Comparison of ENCODE assay signal across 26 cellular contexts in genomic region chr7:71775648-71776047, GRCh38.
"Had no signal": no experiment of that assay in that cellular context is flagged by ENCODE, and none has a peak within 500 bp of the region (broad histone marks: within the 10 kb centered on the region; RNA-seq: fewer than 3 reads in every experiment).

No MANE protein-coding gene starts in this region.

- H3K4me3 ChIP-seq: hepatocyte, smooth muscle cell, stomach, testis had no signal

- H3K27ac ChIP-seq: brain microvascular endothelial cell, hepatocyte, parathyroid adenoma, stomach, testis had no signal

- DNase-seq: activated B cell treated with CpG ODN at 0.5 μM for 24 hours; activated CD4-positive, alpha-beta T cell treated with anti-CD3 and anti-CD28 coated beads for 36 hours; activated CD4-positive, alpha-beta T cell treated with anti-CD3 and anti-CD28 coated beads, Interleukin-2, amount 50 U/mL, for 4 hours; activated CD8-positive, alpha-beta memory T cell treated with anti-CD3 and anti-CD28 coated beads for 24 hours; activated CD8-positive, alpha-beta memory T cell treated with anti-CD3 and anti-CD28 coated beads, Interleukin-2, amount 50 U/mL, for 4 hours; activated naive CD4-positive, alpha-beta T cell treated with anti-CD3 and anti-CD28 coated beads for 36 hours; activated T-cell treated with anti-CD3 and anti-CD28 coated beads, Interleukin-2, amount 50 U/mL, for 4 hours; amygdala; brain microvascular endothelial cell; effector CD4-positive, alpha-beta T cell; erythroblast; foreskin melanocyte; immature natural killer cell; left ventricle myocardium superior; nephron progenitor cell; stimulated activated CD4-positive, alpha-beta T cell treated with anti-CD3 and anti-CD28 coated beads, Interleukin-15, amount 100 ng/mL, for 24 hours; stomach; SW 1271; T-helper 17 cell; testis; trophoblast cell had no signal

- ATAC-seq: activated CD4-positive, alpha-beta T cell treated with anti-CD3 and anti-CD28 coated beads for 36 hours; activated T-cell treated with anti-CD3 and anti-CD28 coated beads, Interleukin-2, amount 50 U/mL, for 4 hours; left ventricle myocardium superior; sciatic nerve; stimulated activated memory B cell treated with anti-CD40 and anti-IgM and Interleukin-4, amounts not matched to agents 10 μg/mL and 1 μg/mL and 100 μg/mL, for 72 hours; T-helper 17 cell had no signal

- H3K4me1 ChIP-seq: parathyroid adenoma, stomach, testis had no signal

- H3K36me3 ChIP-seq: brain microvascular endothelial cell, stomach had no signal

- H3K27me3 ChIP-seq: brain microvascular endothelial cell, hepatocyte, stomach, testis had no signal

- H3K9me3 ChIP-seq: testis had no signal
